Comparison of ENCODE assay signal across 29 cellular contexts in genomic region chr1:216521477-216521876, GRCh38.
"Had no signal": no experiment of that assay in that cellular context is flagged by ENCODE, and none has a peak within 500 bp of the region (broad histone marks: within the 10 kb centered on the region; RNA-seq: fewer than 3 reads in every experiment).

No MANE protein-coding gene starts in this region.

- H3K4me3 ChIP-seq: adrenal gland, body of pancreas, esophagus muscularis mucosa, gastrocnemius medialis had no signal

- H3K4me1 ChIP-seq: body of pancreas had no signal

- H3K36me3 ChIP-seq: adrenal gland, gastrocnemius medialis had no signal

- ATAC-seq: activated CD4-positive, alpha-beta T cell treated with anti-CD3 and anti-CD28 coated beads for 36 hours; activated CD8-positive, alpha-beta memory T cell treated with anti-CD3 and anti-CD28 coated beads, Interleukin-2, amount 10 ng/mL, durations not matched to agents 7 days and 5 days; activated CD8-positive, alpha-beta T cell treated with anti-CD3 and anti-CD28 coated beads, Interleukin-2, amount 10 ng/mL, durations not matched to agents 7 days and 5 days; activated naive CD8-positive, alpha-beta T cell treated with anti-CD3 and anti-CD28 coated beads, Interleukin-2, amount 50 U/mL, for 24 hours; body of pancreas; effector memory CD8-positive, alpha-beta T cell; foreskin keratinocyte; gastrocnemius medialis; T-helper 17 cell had no signal

- H3K9me3 ChIP-seq: adrenal gland, body of pancreas, esophagus muscularis mucosa, gastrocnemius medialis had no signal

- H3K27me3 ChIP-seq: adrenal gland, body of pancreas, esophagus muscularis mucosa, foreskin keratinocyte, gastrocnemius medialis had no signal

- DNase-seq: activated CD4-positive, alpha-beta memory T cell treated with anti-CD3 and anti-CD28 coated beads for 36 hours; activated CD4-positive, alpha-beta T cell treated with anti-CD3 and anti-CD28 coated beads for 36 hours; activated CD4-positive, alpha-beta T cell treated with anti-CD3 and anti-CD28 coated beads, Interleukin-2, amount 10 ng/mL, durations not matched to agents 24 days and 14 days; activated CD4-positive, CD25-positive, alpha-beta regulatory T cell; activated CD4-positive, CD25-positive, alpha-beta regulatory T cell treated with anti-CD3 and anti-CD28 coated beads, Interleukin-2, amount 50 U/mL, for 72 hours; activated CD8-positive, alpha-beta memory T cell treated with anti-CD3 and anti-CD28 coated beads, Interleukin-2, amount 10 ng/mL, durations not matched to agents 7 days and 5 days; activated CD8-positive, alpha-beta memory T cell treated with anti-CD3 and anti-CD28 coated beads, Interleukin-2, amount 50 U/mL, for 4 hours; activated CD8-positive, alpha-beta T cell treated with anti-CD3 and anti-CD28 coated beads, Interleukin-2, amount 10 ng/mL, durations not matched to agents 7 days and 5 days; activated effector memory CD4-positive, alpha-beta T cell treated with anti-CD3 and anti-CD28 coated beads, Interleukin-2, amount 50 U/mL, for 16 hours; activated naive CD4-positive, alpha-beta T cell treated with anti-CD3 and anti-CD28 coated beads for 36 hours; activated naive CD8-positive, alpha-beta T cell treated with anti-CD3 and anti-CD28 coated beads for 36 hours; activated naive CD8-positive, alpha-beta T cell treated with anti-CD3 and anti-CD28 coated beads, Interleukin-2, amount 50 U/mL, for 24 hours; activated T-cell treated with anti-CD3 and anti-CD28 coated beads, Interleukin-2, amount 50 U/mL, for 1 hour; activated T-cell treated with anti-CD3 and anti-CD28 coated beads, Interleukin-2, amount 50 U/mL, for 48 hours; adrenal gland; amygdala; aorta; body of pancreas; caudate nucleus; cortex of kidney; dermis blood vessel endothelial cell; effector CD4-positive, alpha-beta T cell; effector memory CD8-positive, alpha-beta T cell; erythroblast; foreskin keratinocyte; gastrocnemius medialis; T-helper 17 cell; T1000 had no signal

- H3K27ac ChIP-seq: adrenal gland, body of pancreas, esophagus muscularis mucosa, foreskin keratinocyte, gastrocnemius medialis had no signal
